In the genomic region with DNA sequence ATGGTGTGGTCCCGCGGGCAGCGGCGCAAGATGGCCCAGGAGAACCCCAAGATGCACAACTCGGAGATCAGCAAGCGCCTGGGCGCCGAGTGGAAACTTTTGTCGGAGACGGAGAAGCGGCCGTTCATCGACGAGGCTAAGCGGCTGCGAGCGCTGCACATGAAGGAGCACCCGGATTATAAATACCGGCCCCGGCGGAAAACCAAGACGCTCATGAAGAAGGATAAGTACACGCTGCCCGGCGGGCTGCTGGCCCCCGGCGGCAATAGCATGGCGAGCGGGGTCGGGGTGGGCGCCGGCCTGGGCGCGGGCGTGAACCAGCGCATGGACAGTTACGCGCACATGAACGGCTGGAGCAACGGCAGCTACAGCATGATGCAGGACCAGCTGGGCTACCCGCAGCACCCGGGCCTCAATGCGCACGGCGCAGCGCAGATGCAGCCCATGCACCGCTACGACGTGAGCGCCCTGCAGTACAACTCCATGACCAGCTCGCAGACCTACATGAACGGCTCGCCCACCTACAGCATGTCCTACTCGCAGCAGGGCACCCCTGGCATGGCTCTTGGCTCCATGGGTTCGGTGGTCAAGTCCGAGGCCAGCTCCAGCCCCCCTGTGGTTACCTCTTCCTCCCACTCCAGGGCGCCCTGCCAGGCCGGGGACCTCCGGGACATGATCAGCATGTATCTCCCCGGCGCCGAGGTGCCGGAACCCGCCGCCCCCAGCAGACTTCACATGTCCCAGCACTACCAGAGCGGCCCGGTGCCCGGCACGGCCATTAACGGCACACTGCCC, we compare ENCODE assay signal across 10 cellular contexts. TPM values are rescaled to one million over a fixed set of nuclear protein-coding genes. Genes with fewer than 3 reads are reported as not detected.
DNase-seq lines count a peak whose midpoint lies in the region; ATAC-seq lines count a peak whose summit lies in the region.
"Had no signal": no experiment of that assay in that cellular context is flagged by ENCODE, and none has a peak within 500 bp of the region (broad histone marks: within the 10 kb centered on the region; RNA-seq: fewer than 3 reads in every experiment).

No MANE protein-coding gene starts in this region.

- intact Hi-C loops in head of caudate nucleus (cut with DNase I), result loop anchor here (5.0 kb wide), 1 partner anchor 545 kb away; no protein-coding TSS in a partner anchor

- H3K4me1 Mint-ChIP-seq in immature natural killer cell, result peaks cover 2 to 16% of the 10 kb centered on the region in 2 donors

- DNase-seq in RPMI8226 (peak; percentile 27), head of caudate nucleus (peak in 23 of 42 donors; percentile 24 to 81 (median 51)), SKM-1 treated with dmso at 0.1 percent for 144 hours (lab: John Stamatoyannopoulos, UW; ENCODE audit: unreplicated experiment) (no peak), immature natural killer cell (no peak)

- peaks cover 6 to 61% (median 14%) of the 10 kb centered on the region in 6 donors for H3K9me3 Mint-ChIP-seq in immature natural killer cell

- H3K27me3 Mint-ChIP-seq in immature natural killer cell (ENCODE audit: low read depth in 3 of 3), result peaks cover 23 to 50% (median 48%) of the 10 kb centered on the region in 3 donors

- peaks cover 0 to 4% (median 0%) of the 10 kb centered on the region in 3 donors for H3K36me3 Mint-ChIP-seq in immature natural killer cell

- H3K9ac ChIP-seq in HUES6 (ENCODE audit: low read length) (peak overlapping the region; percentile 98), skeletal muscle satellite cell (ENCODE audit: low read depth, low read length) (no peak overlapping the region)

- no peak for ATAC-seq in GM21526 (IDR thresholded peaks at IDR 0.05; ENCODE audit: low FRiP score, unreplicated experiment)
- no peak for ATAC-seq in GM21528 (IDR thresholded peaks at IDR 0.05; ENCODE audit: low FRiP score, unreplicated experiment)

- H3K9me3 ChIP-seq in HUES6 (ENCODE audit: control insufficient read depth, insufficient read depth, low read depth, low read length) (no peaks in the 10 kb centered on the region), skeletal muscle satellite cell (replicated peaks; ENCODE audit: low read length) (no peaks in the 10 kb centered on the region)

- peaks cover 19% of the 10 kb centered on the region; the same call in 1 of the 2 replicates for H3K27me3 ChIP-seq in HUES6 (ENCODE audit: control insufficient read depth, insufficient read depth, low read length)
- peaks cover 87% of the 10 kb centered on the region for H3K27me3 ChIP-seq in skeletal muscle satellite cell (ENCODE audit: control insufficient read depth, insufficient read depth, low read length)

- H3K36me3 ChIP-seq in HUES6 (ENCODE audit: control insufficient read depth, insufficient read depth, low read length) (peaks cover 22% of the 10 kb centered on the region), skeletal muscle satellite cell (ENCODE audit: insufficient read depth, low read length) (no peaks in the 10 kb centered on the region)

- peaks cover 27% of the 10 kb centered on the region for H3K4me1 ChIP-seq in HUES6 (ENCODE audit: control insufficient read depth, insufficient read depth, low read length)
- H3K4me1 ChIP-seq in skeletal muscle satellite cell (ENCODE audit: control insufficient read depth, insufficient read depth, low read length), result peaks cover 10% of the 10 kb centered on the region

- H3K4me3 ChIP-seq in HUES6 (ENCODE audit: low read depth, low read length) (peak overlapping the region; percentile 96), skeletal muscle satellite cell (ENCODE audit: low read length) (peak overlapping the region; percentile 59)

- peak overlapping the region; percentile 86 for H3K4me2 ChIP-seq in skeletal muscle satellite cell (ENCODE audit: low read length)

- peak overlapping the region; percentile 97 for H3K27ac ChIP-seq in HUES6 (ENCODE audit: low read depth, low read length)

- H3K4me3 Mint-ChIP-seq in immature natural killer cell, result peak overlapping the region in 2 of 5 donors; percentile 39 to 44

- no peak overlapping the region for H3K27ac Mint-ChIP-seq in immature natural killer cell

RNA-seq across cellular contexts. Expression of a gene that starts 1.0 kb away (rescaled TPM):
- under 0.01 TPM in 1 of 2 replicates, not detected in the other for total RNA-seq in skeletal muscle satellite cell (2012; rRNA removed)
- not detected for polyA plus RNA-seq in immature natural killer cell
- total RNA-seq: fibroblast of villous mesenchyme, HT1080 had no signal

Comparison
In these comparisons a context has a peak if more than half of its experiments do, and no peak if none do; other contexts are left out.
1. DNase-seq: peak in RPMI8226 (single experiment) and head of caudate nucleus (23 of 42); none in SKM-1 treated with dmso at 0.1 percent for 144 hours (single experiment) and immature natural killer cell (0 of 3).